In the genomic region with DNA sequence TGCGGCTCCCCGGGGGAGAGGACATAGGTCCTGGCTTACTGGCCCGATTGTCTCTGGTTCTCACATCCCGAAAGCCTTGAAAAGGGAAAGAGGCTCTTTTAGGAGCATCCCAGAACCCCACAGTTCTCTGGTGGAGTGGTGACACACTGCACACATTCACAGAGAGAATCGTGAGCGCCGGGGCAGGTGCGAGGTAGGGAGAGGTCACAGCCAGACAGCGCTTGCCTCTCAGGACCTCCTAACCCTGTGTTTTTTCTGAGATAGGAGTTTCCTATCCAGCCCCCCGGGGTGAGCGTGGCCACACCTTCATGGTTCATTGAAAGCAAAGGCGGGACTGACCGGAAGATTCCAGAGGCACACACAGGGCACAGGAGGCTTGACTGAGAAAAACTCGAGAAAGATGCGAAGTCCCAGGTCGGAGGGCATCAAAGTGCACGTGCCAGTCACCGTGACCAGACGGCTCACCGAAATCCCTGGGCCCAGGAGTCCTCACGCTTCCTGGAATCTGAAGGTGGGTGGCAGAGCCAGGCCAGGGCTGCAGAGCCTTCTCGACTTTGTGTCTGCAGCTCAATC, we compare ENCODE assay signal across 18 cellular contexts. TPM values are rescaled to one million over a fixed set of nuclear protein-coding genes. Genes with fewer than 3 reads are reported as not detected.
A peak's percentile ranks its signal among the peaks of the same experiment; 100 is the strongest.
DNase-seq lines count a peak whose midpoint lies in the region; ATAC-seq and TF ChIP-seq lines count a peak whose summit lies in the region.
"Had no signal": no experiment of that assay in that cellular context is flagged by ENCODE, and none has a peak within 500 bp of the region (broad histone marks: within the 10 kb centered on the region; RNA-seq: fewer than 3 reads in every experiment).

No MANE protein-coding gene starts in this region.

- intact Hi-C loops in spleen (cut with DNase I; ENCODE audit: low total_unique reads): no loop called here

- no peaks in the 10 kb centered on the region for H3K79me2 ChIP-seq in H9 (ENCODE audit: insufficient read depth, low read length)

- H3K79me1 ChIP-seq in H9 (ENCODE audit: insufficient read depth, low read depth, low read length, poor library complexity, severe bottlenecking): no peaks in the 10 kb centered on the region

- H3K9me3 ChIP-seq in H9 (ENCODE audit: control insufficient read depth, low read depth, low read length) (no peaks in the 10 kb centered on the region), spleen (peaks cover 0 to 3% (median 0%) of the 10 kb centered on the region in 8 donors)
- H3K9me3 ChIP-seq: HAP-1 had no signal

- peaks cover 3% of the 10 kb centered on the region in 2 experiments; a peak in 4 of 5 replicates for H3K9me3 Mint-ChIP-seq in H9

- no CpG with 5 or more reads among the region's 22 CpGs for WGBS in H9 (ENCODE audit: extremely low coverage, insufficient read length, low lambda C conversion rate)
- 79 to 88% (median 83%) methylated on average over 22 of the region's 22 CpGs for WGBS in spleen, 5 donors

- no peak overlapping the region for H2BK12ac ChIP-seq in H9 (ENCODE audit: insufficient read length, low read depth, low read length)

- no peak for ATAC-seq in left lobe of liver
- no peak for ATAC-seq in GM21576 (IDR thresholded peaks at IDR 0.05; ENCODE audit: unreplicated experiment)

- TF ChIP-seq POLR2A in spleen (IDR thresholded peaks at IDR 0.05): no peak

- no peaks in the 10 kb centered on the region for H4K20me1 ChIP-seq in H9 (ENCODE audit: control insufficient read depth, insufficient read depth, insufficient read length)

- peaks cover 19% of the 10 kb centered on the region for H3K27me3 Mint-ChIP-seq in H9 (ENCODE audit: low read depth)

- no peak overlapping the region for H4K8ac ChIP-seq in H9 (replicated peaks; ENCODE audit: insufficient read length, low read depth, low read length)

- H3K18ac ChIP-seq in H9 (ENCODE audit: insufficient read length, low read depth, low read length): no peak overlapping the region

- no peak overlapping the region for H3T11ph ChIP-seq in H9 (ENCODE audit: low read length)

- H3K4me3 Mint-ChIP-seq in H9: no peak overlapping the region
- H3K4me3 Mint-ChIP-seq: IgD-negative memory B cell had no signal

- H3K27ac ChIP-seq in H9 (ENCODE audit: insufficient read length, low read depth, low read length) (no peak overlapping the region), spleen (no peak overlapping the region)

- H3K27ac Mint-ChIP-seq in H9: no peak overlapping the region
- H3K27ac Mint-ChIP-seq: IgD-negative memory B cell had no signal

- H3K4me1 ChIP-seq in H9 (ENCODE audit: insufficient read depth, low read length) (no peaks in the 10 kb centered on the region), spleen (no peaks in the 10 kb centered on the region)
- H3K4me1 ChIP-seq: HAP-1 had no signal

- H3K23ac ChIP-seq in H9 (ENCODE audit: insufficient read length, low read depth, low read length): no peak overlapping the region

- no peak overlapping the region for H3K4ac ChIP-seq in H9 (ENCODE audit: low read depth, low read length)

- H2AFZ ChIP-seq in H9 (ENCODE audit: low read length): no peak overlapping the region

- no peak overlapping the region for H3K56ac ChIP-seq in H9 (ENCODE audit: insufficient read length, low read depth, low read length)

- H3K4me2 ChIP-seq in H9 (ENCODE audit: insufficient read depth, insufficient read length, low read length): no peak overlapping the region

- H3K36me3 Mint-ChIP-seq in H9 (ENCODE audit: insufficient read depth in 1 of 3, low read depth in 3 of 3): peaks cover 0 to 4% (median 3%) of the 10 kb centered on the region in 3 experiments; a peak in 2 of 7 replicates

- H2BK15ac ChIP-seq in H9 (ENCODE audit: low read depth, low read length): no peak overlapping the region

- H3K4me1 Mint-ChIP-seq in H9: peaks cover 23 to 24% of the 10 kb centered on the region in 2 experiments
- H3K4me1 Mint-ChIP-seq: IgD-negative memory B cell had no signal

- H2BK5ac ChIP-seq in H9 (ENCODE audit: insufficient read length, low read length): no peak overlapping the region

- DNase-seq in D341Med (ENCODE audit: low spot score) (peak; percentile 12), H9 (peak; percentile 14), left lobe of liver (ENCODE audit: low spot score) (peak; percentile 37), spleen (peak; percentile 63), NOMO-1 treated with dmso at 0.1 percent for 144 hours (lab: John Stamatoyannopoulos, UW; ENCODE audit: unreplicated experiment) (no peak)
- no peak for DNase-seq in activated CD4-positive, alpha-beta T cell treated with anti-CD3 and anti-CD28 coated beads, Interleukin-2, amount 50 U/mL, for 48 hours
- DNase-seq: ACHN, COR-L47, DMS153, Kasumi-1, NCI-H187, NCI-H69, SIG-M5 had no signal

- no peak overlapping the region for H3K9ac ChIP-seq in H9 (ENCODE audit: extremely low read depth, insufficient read length, low read length)

- no peak overlapping the region for H3K14ac ChIP-seq in H9 (ENCODE audit: insufficient read depth, low read length)

- no peaks in the 10 kb centered on the region for H3K23me2 ChIP-seq in H9 (ENCODE audit: insufficient read length, low read depth, low read length, poor library complexity, severe bottlenecking)

- no peak overlapping the region for H3K4me3 ChIP-seq in spleen
- H3K4me3 ChIP-seq: HAP-1 had no signal

- no peak overlapping the region for H2AK5ac ChIP-seq in H9 (ENCODE audit: insufficient read length, low read length)

- TF ChIP-seq CTCF in H9 (conservative IDR thresholded peaks at IDR 0.05) (no peak), spleen (IDR thresholded peaks at IDR 0.05 in 8 of 11, conservative IDR thresholded peaks at IDR 0.05 in 3 of 11) (no peak)

- H4K5ac ChIP-seq in H9 (ENCODE audit: insufficient read length, low read depth, low read length): no peak overlapping the region

- no peak overlapping the region for H2BK20ac ChIP-seq in H9 (ENCODE audit: low read depth, low read length, poor library complexity, severe bottlenecking)

- H4K91ac ChIP-seq in H9 (ENCODE audit: insufficient read length, low read depth, low read length): no peak overlapping the region

- no peak overlapping the region for H2BK120ac ChIP-seq in H9 (ENCODE audit: low read depth, low read length, poor library complexity, severe bottlenecking)

- no peaks in the 10 kb centered on the region for H3K36me3 ChIP-seq in spleen
- H3K36me3 ChIP-seq: HAP-1 had no signal

- no peaks in the 10 kb centered on the region for H3K27me3 ChIP-seq in H9 (ENCODE audit: insufficient read depth, low read length)
- peaks cover 0 to 5% (median 0%) of the 10 kb centered on the region in 7 donors for H3K27me3 ChIP-seq in spleen (replicated peaks in 1 of 7)

RNA-seq across cellular contexts. Expression of a gene that starts 46.5 kb away (rescaled TPM):
- total RNA-seq in H9 (2021) (not detected in 2 replicates), left lobe of liver (0.10 TPM), spleen (1 to 10 TPM in 6 of 7 donors, under 1 TPM in 1; 0.59 to 9.5 (median 1.5) TPM)
- 1 to 10 TPM in 1 of 3 donors, under 1 TPM in 2; 0.14 to 3.1 (median 0.33) TPM for polyA plus RNA-seq in spleen
- total RNA-seq: HT1080, OCI-LY7 had no signal
- polyA plus RNA-seq: IgD-negative memory B cell had no signal

Comparison
In these comparisons a context has a peak if more than half of its experiments do, and no peak if none do; other contexts are left out.
1. DNase-seq: peak in D341Med (single experiment), H9 (single experiment), left lobe of liver (single experiment) and spleen (single experiment); none in activated CD4-positive, alpha-beta T cell treated with anti-CD3 and anti-CD28 coated beads, Interleukin-2, amount 50 U/mL, for 48 hours (0 of 2) and NOMO-1 treated with dmso at 0.1 percent for 144 hours (single experiment).